Comparison of ENCODE assay signal across 8 cellular contexts in the genomic region with DNA sequence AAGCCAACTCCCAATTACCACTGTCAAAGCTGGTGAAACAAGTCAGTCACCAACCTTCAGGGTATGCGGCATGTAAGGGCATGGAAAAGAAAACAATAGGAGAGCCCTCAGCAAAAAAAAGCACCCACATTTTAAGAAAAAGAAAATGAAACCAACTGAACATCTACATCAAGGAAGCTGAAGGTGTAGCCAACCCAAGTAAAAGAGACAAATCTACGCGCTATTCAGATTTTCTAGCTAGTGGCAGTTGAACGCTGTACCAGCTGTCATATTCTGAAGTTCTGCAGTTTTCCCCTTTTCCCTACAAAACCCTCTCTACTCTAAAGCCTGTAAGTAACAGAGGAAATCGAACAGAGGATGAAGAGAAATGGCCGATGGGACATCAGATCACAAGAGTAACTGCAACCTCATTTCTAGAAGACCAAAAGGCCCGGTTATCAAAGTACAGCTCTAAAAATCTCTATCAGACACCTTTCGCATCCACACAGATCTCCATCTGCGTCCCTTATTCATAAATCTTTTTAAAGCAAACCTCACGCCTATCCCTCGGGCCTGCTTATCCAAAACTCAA. TPM values are rescaled to one million over a fixed set of nuclear protein-coding genes. Genes with fewer than 3 reads are reported as not detected.
A peak's percentile ranks its signal among the peaks of the same experiment; 100 is the strongest.
DNase-seq lines count a peak whose midpoint lies in the region; ATAC-seq and TF ChIP-seq lines count a peak whose summit lies in the region.

No MANE protein-coding gene starts in this region.

- peak; percentile 59 for DNase-seq in SIG-M5 treated with dmso at 0.1 percent for 504 hours (lab: John Stamatoyannopoulos, UW; ENCODE audit: unreplicated experiment)
- no peak for DNase-seq in SIG-M5 (lab: John Stamatoyannopoulos, UW)
- DNase-seq in OCI-LY7 (ENCODE audit: low spot score), result peak; percentile 47
- DNase-seq in naive thymus-derived CD8-positive, alpha-beta T cell, result peak in 5 of 10 donors; percentile 12 to 60 (median 51)
- no peak for DNase-seq in posterior cingulate gyrus
- DNase-seq in NCI-H1436 treated with DMSO at 0.1 percent for 48 hours (lab: John Stamatoyannopoulos, UW), result no peak

- H3K9me2 ChIP-seq in OCI-LY7 (ENCODE audit: insufficient read depth, low read length), result no peaks in the 10 kb centered on the region

- CTCF ChIA-PET in OCI-LY7 (lab: Charles Lee; ENCODE audit: unreplicated experiment), result no interaction called here

- H3K79me2 ChIP-seq in OCI-LY7 (ENCODE audit: insufficient read depth, low read depth, low read length), result peaks cover 73% of the 10 kb centered on the region

- peaks cover 17% of the 10 kb centered on the region for H3K27me3 ChIP-seq in ectodermal cell (ENCODE audit: control insufficient read depth, insufficient read depth, low read length, poor library complexity, severe bottlenecking)

- H3K4me1 ChIP-seq in OCI-LY7 (ENCODE audit: insufficient read depth, low read length, poor library complexity, severe bottlenecking) (peaks cover 53% of the 10 kb centered on the region), ectodermal cell (ENCODE audit: control insufficient read depth, insufficient read depth, low read length) (peaks cover 19% of the 10 kb centered on the region)

- H3K36me3 ChIP-seq in OCI-LY7 (ENCODE audit: insufficient read depth, low read length) (no peaks in the 10 kb centered on the region), ectodermal cell (ENCODE audit: control insufficient read depth, insufficient read depth, low read length) (no peaks in the 10 kb centered on the region)

- H3K9me3 Mint-ChIP-seq in naive thymus-derived CD8-positive, alpha-beta T cell, result no peaks in the 10 kb centered on the region

- H3K4me3 Mint-ChIP-seq in naive thymus-derived CD8-positive, alpha-beta T cell, result peak overlapping the region; percentile 96 to 99 (median 98)

- peak overlapping the region; percentile 94 to 98 (median 95) for H3K27ac Mint-ChIP-seq in naive thymus-derived CD8-positive, alpha-beta T cell

- H3K27me3 Mint-ChIP-seq in naive thymus-derived CD8-positive, alpha-beta T cell, result peaks cover 0 to 3% (median 0%) of the 10 kb centered on the region in 5 donors

- no TSS peak for BruUV-seq in OCI-LY7 (replicated peaks; lab: Mats Ljungman, UMichigan)

- H3K4me1 Mint-ChIP-seq in naive thymus-derived CD8-positive, alpha-beta T cell, result peaks cover 51 to 84% (median 76%) of the 10 kb centered on the region in 4 donors

- intact Hi-C loops in OCI-LY7 (cut with micrococcal nuclease; ENCODE audit: unreplicated experiment), result loop anchor here (2.0 to 5.0 kb wide), 2 partner anchors 19 to 372 kb away; partner anchors contain the start of gene SLAIN1
- intact Hi-C loops in posterior cingulate gyrus (cut with DNase I), result loop anchor here (5.0 kb wide), 3 partner anchors 152 to 372 kb away; partner anchors contain the start of genes FBXL3 and SLAIN1

- H3K27ac ChIP-seq in OCI-LY7 (ENCODE audit: low read depth, low read length, poor library complexity, severe bottlenecking) (peak overlapping the region; percentile 97), ectodermal cell (ENCODE audit: insufficient read depth, low read depth, low read length, poor library complexity, severe bottlenecking) (no peak overlapping the region)

- peaks cover 53% of the 10 kb centered on the region for H4K20me1 ChIP-seq in OCI-LY7 (ENCODE audit: insufficient read depth, low read length)

- no peaks in the 10 kb centered on the region for H3K36me3 Mint-ChIP-seq in naive thymus-derived CD8-positive, alpha-beta T cell

- H3K4me3 ChIP-seq in OCI-LY7 (ENCODE audit: low read depth, low read length, poor library complexity, severe bottlenecking) (peak overlapping the region; percentile 89), ectodermal cell (ENCODE audit: insufficient read depth, low read depth, low read length) (peak overlapping the region; percentile 70)

- H3K4me2 ChIP-seq in OCI-LY7 (ENCODE audit: low read length), result peak overlapping the region; percentile 91

- H3K9me3 ChIP-seq in OCI-LY7 (ENCODE audit: low read length) (no peaks in the 10 kb centered on the region), ectodermal cell (ENCODE audit: control insufficient read depth, low read length) (no peaks in the 10 kb centered on the region)

- WGBS in ectodermal cell, 2 experiments, result 47 to 51% methylated on average over 10 to 11 of the region's 11 CpGs

- H2AFZ ChIP-seq in OCI-LY7 (ENCODE audit: low read length), result no peak overlapping the region

- no peak for TF ChIP-seq CTCF in OCI-LY7 (conservative IDR thresholded peaks at IDR 0.05; ENCODE audit: low read length)

- POLR2A ChIA-PET in OCI-LY7 (lab: Charles Lee), result interaction anchor here (0.6 to 9.0 kb wide), 20 partner anchors 9 to 174 kb away, joined by 3 to 117 read pairs (median 4); no protein-coding TSS in a partner anchor
- POLR2A ChIA-PET in naive thymus-derived CD8-positive, alpha-beta T cell (lab: Charles Lee), result interaction anchor here (0.7 to 3.8 kb wide), 10 partner anchors 8 to 1927 kb away, joined by 3 to 22 read pairs (median 3); partner anchors contain the start of gene FBXL3

- no peak for ATAC-seq in naive thymus-derived CD8-positive, alpha-beta T cell
- no peak for ATAC-seq in GM18873 (IDR thresholded peaks at IDR 0.05; ENCODE audit: low FRiP score, unreplicated experiment)

RNA-seq across cellular contexts. Expression of gene MYCBP2, which starts 1.4 kb away (rescaled TPM):
- 121 and 148 TPM in 2 replicates for total RNA-seq in OCI-LY7 (2014; rRNA removed; shearing (Covaris generic))
- 120 and 125 TPM in 2 replicates for total RNA-seq in OCI-LY7 (2022)
- 20.0 TPM for polyA plus RNA-seq in ectodermal cell (2013, experiment 1 of 4)
- polyA plus RNA-seq in ectodermal cell (2013, experiment 2 of 4), result 24.2 TPM
- polyA plus RNA-seq in ectodermal cell (2013, experiment 3 of 4), result 18.4 TPM
- polyA plus RNA-seq in ectodermal cell (2013, experiment 4 of 4), result 21.6 TPM
- 100 to 1,000 TPM; 167 to 174 TPM for total RNA-seq in naive thymus-derived CD8-positive, alpha-beta T cell
- 10 to 100 TPM; 24.2 to 41.4 (median 40.5) TPM for polyA plus RNA-seq in naive thymus-derived CD8-positive, alpha-beta T cell

Comparison
In these comparisons a context has a peak if more than half of its experiments do, and no peak if none do; other contexts are left out.
1. DNase-seq: peak in SIG-M5 treated with dmso at 0.1 percent for 504 hours (single experiment) and OCI-LY7 (single experiment); none in SIG-M5 (single experiment), posterior cingulate gyrus (0 of 10) and NCI-H1436 treated with DMSO at 0.1 percent for 48 hours (single experiment).